In the genomic region with DNA sequence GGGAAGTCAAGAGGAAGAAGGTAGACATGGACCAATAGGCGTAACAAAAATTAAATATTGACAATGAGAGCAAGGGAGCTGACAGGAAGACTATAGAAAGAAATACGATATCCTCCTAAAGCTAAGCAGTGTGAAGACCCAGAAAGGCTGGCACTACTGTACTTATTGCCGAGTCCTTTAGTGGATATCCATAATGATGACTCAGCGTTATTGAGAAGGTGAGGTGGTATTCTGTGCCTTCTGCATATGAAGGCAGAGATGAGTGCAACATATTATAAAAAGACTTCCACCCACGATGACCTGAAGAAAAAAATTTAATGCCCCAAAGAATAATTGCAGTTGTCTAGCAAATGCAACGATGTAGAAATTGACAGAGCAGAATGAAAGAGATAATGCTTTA, we compare ENCODE assay signal across 1 cellular context.
TF ChIP-seq lines count a peak whose summit lies in the region.

No MANE protein-coding gene starts in this region.

TF ChIP-seq in GM23338, 12 proteins besides CTCF, POLR2A, EP300 and RAD21:
- TF ChIP-seq, protein P1, sequence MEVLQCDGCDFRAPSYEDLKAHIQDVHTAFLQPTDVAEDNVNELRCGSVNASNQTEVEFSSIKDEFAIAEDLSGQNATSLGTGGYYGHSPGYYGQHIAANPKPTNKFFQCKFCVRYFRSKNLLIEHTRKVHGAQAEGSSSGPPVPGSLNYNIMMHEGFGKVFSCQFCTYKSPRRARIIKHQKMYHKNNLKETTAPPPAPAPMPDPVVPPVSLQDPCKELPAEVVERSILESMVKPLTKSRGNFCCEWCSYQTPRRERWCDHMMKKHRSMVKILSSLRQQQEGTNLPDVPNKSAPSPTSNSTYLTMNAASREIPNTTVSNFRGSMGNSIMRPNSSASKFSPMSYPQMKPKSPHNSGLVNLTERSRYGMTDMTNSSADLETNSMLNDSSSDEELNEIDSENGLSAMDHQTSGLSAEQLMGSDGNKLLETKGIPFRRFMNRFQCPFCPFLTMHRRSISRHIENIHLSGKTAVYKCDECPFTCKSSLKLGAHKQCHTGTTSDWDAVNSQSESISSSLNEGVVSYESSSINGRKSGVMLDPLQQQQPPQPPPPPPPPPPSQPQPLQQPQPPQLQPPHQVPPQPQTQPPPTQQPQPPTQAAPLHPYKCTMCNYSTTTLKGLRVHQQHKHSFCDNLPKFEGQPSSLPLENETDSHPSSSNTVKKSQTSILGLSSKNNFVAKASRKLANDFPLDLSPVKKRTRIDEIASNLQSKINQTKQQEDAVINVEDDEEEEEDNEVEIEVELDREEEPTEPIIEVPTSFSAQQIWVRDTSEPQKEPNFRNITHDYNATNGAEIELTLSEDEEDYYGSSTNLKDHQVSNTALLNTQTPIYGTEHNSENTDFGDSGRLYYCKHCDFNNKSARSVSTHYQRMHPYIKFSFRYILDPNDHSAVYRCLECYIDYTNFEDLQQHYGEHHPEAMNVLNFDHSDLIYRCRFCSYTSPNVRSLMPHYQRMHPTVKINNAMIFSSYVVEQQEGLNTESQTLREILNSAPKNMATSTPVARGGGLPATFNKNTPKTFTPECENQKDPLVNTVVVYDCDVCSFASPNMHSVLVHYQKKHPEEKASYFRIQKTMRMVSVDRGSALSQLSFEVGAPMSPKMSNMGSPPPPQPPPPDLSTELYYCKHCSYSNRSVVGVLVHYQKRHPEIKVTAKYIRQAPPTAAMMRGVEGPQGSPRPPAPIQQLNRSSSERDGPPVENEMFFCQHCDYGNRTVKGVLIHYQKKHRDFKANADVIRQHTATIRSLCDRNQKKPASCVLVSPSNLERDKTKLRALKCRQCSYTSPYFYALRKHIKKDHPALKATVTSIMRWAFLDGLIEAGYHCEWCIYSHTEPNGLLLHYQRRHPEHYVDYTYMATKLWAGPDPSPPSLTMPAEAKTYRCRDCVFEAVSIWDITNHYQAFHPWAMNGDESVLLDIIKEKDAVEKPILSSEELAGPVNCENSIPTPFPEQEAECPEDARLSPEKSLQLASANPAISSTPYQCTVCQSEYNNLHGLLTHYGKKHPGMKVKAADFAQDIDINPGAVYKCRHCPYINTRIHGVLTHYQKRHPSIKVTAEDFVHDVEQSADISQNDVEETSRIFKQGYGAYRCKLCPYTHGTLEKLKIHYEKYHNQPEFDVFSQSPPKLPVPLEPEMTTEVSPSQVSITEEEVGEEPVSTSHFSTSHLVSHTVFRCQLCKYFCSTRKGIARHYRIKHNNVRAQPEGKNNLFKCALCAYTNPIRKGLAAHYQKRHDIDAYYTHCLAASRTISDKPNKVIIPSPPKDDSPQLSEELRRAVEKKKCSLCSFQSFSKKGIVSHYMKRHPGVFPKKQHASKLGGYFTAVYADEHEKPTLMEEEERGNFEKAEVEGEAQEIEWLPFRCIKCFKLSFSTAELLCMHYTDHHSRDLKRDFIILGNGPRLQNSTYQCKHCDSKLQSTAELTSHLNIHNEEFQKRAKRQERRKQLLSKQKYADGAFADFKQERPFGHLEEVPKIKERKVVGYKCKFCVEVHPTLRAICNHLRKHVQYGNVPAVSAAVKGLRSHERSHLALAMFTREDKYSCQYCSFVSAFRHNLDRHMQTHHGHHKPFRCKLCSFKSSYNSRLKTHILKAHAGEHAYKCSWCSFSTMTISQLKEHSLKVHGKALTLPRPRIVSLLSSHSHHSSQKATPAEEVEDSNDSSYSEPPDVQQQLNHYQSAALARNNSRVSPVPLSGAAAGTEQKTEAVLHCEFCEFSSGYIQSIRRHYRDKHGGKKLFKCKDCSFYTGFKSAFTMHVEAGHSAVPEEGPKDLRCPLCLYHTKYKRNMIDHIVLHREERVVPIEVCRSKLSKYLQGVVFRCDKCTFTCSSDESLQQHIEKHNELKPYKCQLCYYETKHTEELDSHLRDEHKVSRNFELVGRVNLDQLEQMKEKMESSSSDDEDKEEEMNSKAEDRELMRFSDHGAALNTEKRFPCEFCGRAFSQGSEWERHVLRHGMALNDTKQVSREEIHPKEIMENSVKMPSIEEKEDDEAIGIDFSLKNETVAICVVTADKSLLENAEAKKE (CRISPR knock-in tag; IDR thresholded peaks at IDR 0.05) = no peak
- no peak for TF ChIP-seq NANOG (IDR thresholded peaks at IDR 0.05; ENCODE audit: borderline replicate concordance)
- TF ChIP-seq STAT1 (IDR thresholded peaks at IDR 0.05; ENCODE audit: unreplicated experiment) = no peak
- TF ChIP-seq EZH2phosphoT487 (IDR thresholded peaks at IDR 0.05; ENCODE audit: unreplicated experiment) = no peak
- TF ChIP-seq, protein P2, sequence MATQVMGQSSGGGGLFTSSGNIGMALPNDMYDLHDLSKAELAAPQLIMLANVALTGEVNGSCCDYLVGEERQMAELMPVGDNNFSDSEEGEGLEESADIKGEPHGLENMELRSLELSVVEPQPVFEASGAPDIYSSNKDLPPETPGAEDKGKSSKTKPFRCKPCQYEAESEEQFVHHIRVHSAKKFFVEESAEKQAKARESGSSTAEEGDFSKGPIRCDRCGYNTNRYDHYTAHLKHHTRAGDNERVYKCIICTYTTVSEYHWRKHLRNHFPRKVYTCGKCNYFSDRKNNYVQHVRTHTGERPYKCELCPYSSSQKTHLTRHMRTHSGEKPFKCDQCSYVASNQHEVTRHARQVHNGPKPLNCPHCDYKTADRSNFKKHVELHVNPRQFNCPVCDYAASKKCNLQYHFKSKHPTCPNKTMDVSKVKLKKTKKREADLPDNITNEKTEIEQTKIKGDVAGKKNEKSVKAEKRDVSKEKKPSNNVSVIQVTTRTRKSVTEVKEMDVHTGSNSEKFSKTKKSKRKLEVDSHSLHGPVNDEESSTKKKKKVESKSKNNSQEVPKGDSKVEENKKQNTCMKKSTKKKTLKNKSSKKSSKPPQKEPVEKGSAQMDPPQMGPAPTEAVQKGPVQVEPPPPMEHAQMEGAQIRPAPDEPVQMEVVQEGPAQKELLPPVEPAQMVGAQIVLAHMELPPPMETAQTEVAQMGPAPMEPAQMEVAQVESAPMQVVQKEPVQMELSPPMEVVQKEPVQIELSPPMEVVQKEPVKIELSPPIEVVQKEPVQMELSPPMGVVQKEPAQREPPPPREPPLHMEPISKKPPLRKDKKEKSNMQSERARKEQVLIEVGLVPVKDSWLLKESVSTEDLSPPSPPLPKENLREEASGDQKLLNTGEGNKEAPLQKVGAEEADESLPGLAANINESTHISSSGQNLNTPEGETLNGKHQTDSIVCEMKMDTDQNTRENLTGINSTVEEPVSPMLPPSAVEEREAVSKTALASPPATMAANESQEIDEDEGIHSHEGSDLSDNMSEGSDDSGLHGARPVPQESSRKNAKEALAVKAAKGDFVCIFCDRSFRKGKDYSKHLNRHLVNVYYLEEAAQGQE (IDR thresholded peaks at IDR 0.05; ENCODE audit: unreplicated experiment) = no peak
- TF ChIP-seq ZNF331 (CRISPR knock-in tag; IDR thresholded peaks at IDR 0.05; ENCODE audit: low read depth) = no peak
- TF ChIP-seq, protein P3, sequence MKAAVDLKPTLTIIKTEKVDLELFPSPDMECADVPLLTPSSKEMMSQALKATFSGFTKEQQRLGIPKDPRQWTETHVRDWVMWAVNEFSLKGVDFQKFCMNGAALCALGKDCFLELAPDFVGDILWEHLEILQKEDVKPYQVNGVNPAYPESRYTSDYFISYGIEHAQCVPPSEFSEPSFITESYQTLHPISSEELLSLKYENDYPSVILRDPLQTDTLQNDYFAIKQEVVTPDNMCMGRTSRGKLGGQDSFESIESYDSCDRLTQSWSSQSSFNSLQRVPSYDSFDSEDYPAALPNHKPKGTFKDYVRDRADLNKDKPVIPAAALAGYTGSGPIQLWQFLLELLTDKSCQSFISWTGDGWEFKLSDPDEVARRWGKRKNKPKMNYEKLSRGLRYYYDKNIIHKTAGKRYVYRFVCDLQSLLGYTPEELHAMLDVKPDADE (IDR thresholded peaks at IDR 0.05) = no peak
- TF ChIP-seq CREB1 (CRISPR knock-in tag; IDR thresholded peaks at IDR 0.05; ENCODE audit: low read depth) = no peak
- TF ChIP-seq JUNB (IDR thresholded peaks at IDR 0.05; ENCODE audit: unreplicated experiment) = no peak
- TF ChIP-seq POLR2AphosphoS5 (IDR thresholded peaks at IDR 0.05; ENCODE audit: low read depth) = no peak
- TF ChIP-seq ZNF114 (CRISPR knock-in tag; IDR thresholded peaks at IDR 0.05) = no peak
- no peak for TF ChIP-seq EZH2 (IDR thresholded peaks at IDR 0.05; ENCODE audit: low read depth, unreplicated experiment)
